31 cellular contexts compared by ENCODE assay signal in genomic region chr14:24712374-24712773, GRCh38.
"Had no signal": no experiment of that assay in that cellular context is flagged by ENCODE, and none has a peak within 500 bp of the region (broad histone marks: within the 10 kb centered on the region; RNA-seq: fewer than 3 reads in every experiment).

No MANE protein-coding gene starts in this region.

- H3K36me3 Mint-ChIP-seq: activated naive CD8-positive, alpha-beta T cell treated with anti-CD3 and anti-CD28 coated beads for 36 hours; naive thymus-derived CD8-positive, alpha-beta T cell; stimulated activated effector memory CD8-positive, alpha-beta T cell treated with anti-CD3 and anti-CD28 coated beads, Interleukin-12 subunit alpha, Interleukin-12 subunit beta, amount 100 ng/mL, for 72 hours had no signal

- H3K4me3 ChIP-seq: adrenal gland, body of pancreas, left lung, lower lobe of right lung, pancreas, prostate gland, skin epidermis, thyroid gland, upper lobe of left lung, vagina had no signal

- H3K27me3 ChIP-seq: body of pancreas, left lung, pancreas, thyroid gland, upper lobe of left lung, vagina had no signal

- H3K27ac ChIP-seq: adrenal gland, body of pancreas, epithelial cell of prostate, left lung, lower lobe of right lung, pancreas, prostate gland, skin epidermis, thyroid gland, upper lobe of left lung, vagina had no signal

- ATAC-seq: body of pancreas; left lung; lower lobe of right lung; naive thymus-derived CD8-positive, alpha-beta T cell; pancreas; sciatic nerve; stimulated activated effector memory CD8-positive, alpha-beta T cell treated with anti-CD3 and anti-CD28 coated beads, Interleukin-12 subunit alpha, Interleukin-12 subunit beta, amount 100 ng/mL, for 72 hours had no signal

- H3K9me3 ChIP-seq: adrenal gland, body of pancreas, left lung, lower lobe of right lung, pancreas, prostate gland, thyroid gland, upper lobe of left lung, vagina had no signal

- DNase-seq: activated CD4-positive, alpha-beta T cell treated with anti-CD3 and anti-CD28 coated beads for 4 hours; activated CD4-positive, alpha-beta T cell treated with anti-CD3 and anti-CD28 coated beads, Interleukin-2, amount 50 U/mL, for 4 hours; activated CD4-positive, CD25-positive, alpha-beta regulatory T cell; activated CD8-positive, alpha-beta memory T cell treated with anti-CD3 and anti-CD28 coated beads for 24 hours; activated effector memory CD4-positive, alpha-beta T cell treated with Interleukin-2 at 50 U/mL for 16 hours; activated naive CD4-positive, alpha-beta T cell treated with Interleukin-2 at 50 U/mL for 16 hours; activated naive CD8-positive, alpha-beta T cell treated with anti-CD3 and anti-CD28 coated beads for 36 hours; adrenal gland; aorta; body of pancreas; dermis blood vessel endothelial cell; effector CD4-positive, alpha-beta T cell; left lung; lower lobe of right lung; mesenchymal stem cell; naive thymus-derived CD8-positive, alpha-beta T cell; nucleus accumbens; pancreas; retina; stimulated activated CD4-positive, alpha-beta T cell treated with anti-CD3 and anti-CD28 coated beads, Interleukin-4, amount 100 ng/mL, for 24 hours; substantia nigra; thyroid gland; upper lobe of left lung had no signal

- H3K27ac Mint-ChIP-seq: activated naive CD8-positive, alpha-beta T cell treated with anti-CD3 and anti-CD28 coated beads for 36 hours; naive thymus-derived CD8-positive, alpha-beta T cell; stimulated activated naive CD8-positive, alpha-beta T cell treated with anti-CD3 and anti-CD28 coated beads, Interleukin-15, Interleukin-2, amounts not matched to agents 100 ng/mL and 50 ng/mL, for 24 hours had no signal

- H3K9me3 Mint-ChIP-seq: activated naive CD8-positive, alpha-beta T cell treated with anti-CD3 and anti-CD28 coated beads for 36 hours; naive thymus-derived CD8-positive, alpha-beta T cell; neural crest cell; stimulated activated effector memory CD8-positive, alpha-beta T cell treated with anti-CD3 and anti-CD28 coated beads, Interleukin-12 subunit alpha, Interleukin-12 subunit beta, amount 100 ng/mL, for 72 hours; stimulated activated naive CD8-positive, alpha-beta T cell treated with anti-CD3 and anti-CD28 coated beads, Interleukin-15, Interleukin-2, amounts not matched to agents 100 ng/mL and 50 ng/mL, for 24 hours had no signal

- H3K36me3 ChIP-seq: adrenal gland, left lung, lower lobe of right lung, pancreas, prostate gland, thyroid gland, upper lobe of left lung, vagina had no signal

- H3K4me1 ChIP-seq: adrenal gland, body of pancreas, left lung, lower lobe of right lung, pancreas, prostate gland, thyroid gland, upper lobe of left lung, vagina had no signal
